10 cellular contexts compared by ENCODE assay signal in genomic region chr17:16988749-16989229, GRCh38. TPM values are rescaled to one million over a fixed set of nuclear protein-coding genes. Genes with fewer than 3 reads are reported as not detected.
DNase-seq lines count a peak whose midpoint lies in the region; ATAC-seq and TF ChIP-seq lines count a peak whose summit lies in the region.
"Had no signal": no experiment of that assay in that cellular context is flagged by ENCODE, and none has a peak within 500 bp of the region (broad histone marks: within the 10 kb centered on the region; RNA-seq: fewer than 3 reads in every experiment).

No MANE protein-coding gene starts in this region.

- H3K9me3 Mint-ChIP-seq in activated T-cell treated with anti-CD3 and anti-CD28 coated beads, Interleukin-2, amount 50 U/mL, for 4 hours, result no peaks in the 10 kb centered on the region

- no peaks in the 10 kb centered on the region for H3K36me3 Mint-ChIP-seq in activated T-cell treated with anti-CD3 and anti-CD28 coated beads, Interleukin-2, amount 50 U/mL, for 4 hours (ENCODE audit: insufficient read depth)

- H3K27me3 ChIP-seq in suprapubic skin, result no peaks in the 10 kb centered on the region

- peak overlapping the region; percentile 48 for H3K4me3 Mint-ChIP-seq in activated T-cell treated with anti-CD3 and anti-CD28 coated beads, Interleukin-2, amount 50 U/mL, for 4 hours

- no peaks in the 10 kb centered on the region for H3K9me3 ChIP-seq in suprapubic skin

- H3K4me1 ChIP-seq in suprapubic skin, result peaks cover 11% of the 10 kb centered on the region

- no peak for TF ChIP-seq POLR2A in suprapubic skin (IDR thresholded peaks at IDR 0.05)

- WGBS in suprapubic skin, result 83% methylated on average over 9 of the region's 10 CpGs

- no peaks in the 10 kb centered on the region for H3K27me3 Mint-ChIP-seq in activated T-cell treated with anti-CD3 and anti-CD28 coated beads, Interleukin-2, amount 50 U/mL, for 4 hours (ENCODE audit: low read depth)

- no peaks in the 10 kb centered on the region for H3K36me3 ChIP-seq in suprapubic skin

- H3K4me1 Mint-ChIP-seq in activated T-cell treated with anti-CD3 and anti-CD28 coated beads, Interleukin-2, amount 50 U/mL, for 4 hours (ENCODE audit: low read depth), result peaks cover 37% of the 10 kb centered on the region

- no peak for TF ChIP-seq EP300 in suprapubic skin (IDR thresholded peaks at IDR 0.05)

- H3K27ac ChIP-seq in substantia nigra (ENCODE audit: low read depth, low read length, poor library complexity, severe bottlenecking) (peak overlapping the region; percentile 63), suprapubic skin (no peak overlapping the region)

- H3K4me3 ChIP-seq in choroid plexus epithelial cell (ENCODE audit: low read depth, low read length) (no peak overlapping the region), suprapubic skin (no peak overlapping the region)

- DNase-seq in activated T-cell treated with anti-CD3 and anti-CD28 coated beads, Interleukin-2, amount 50 U/mL, for 4 hours, result no peak
- DNase-seq in activated T-cell treated with anti-CD3 and anti-CD28 coated beads for 4 hours (no peak), choroid plexus epithelial cell (ENCODE audit: low read depth) (peak; percentile 50), substantia nigra (lab: John Stamatoyannopoulos, UW) (peak in 6 of 49 donors; percentile 9 to 45 (median 27)), SHP77 treated with DMSO at 0.1 percent for 48 hours (lab: John Stamatoyannopoulos, UW) (no peak), suprapubic skin (ENCODE audit: low spot score in 2 of 2) (no peak)
- DNase-seq: NCI-H2081 treated with DMSO at 0.1 percent for 48 hours had no signal

- peak; percentile 9 to 20 for ATAC-seq in activated T-cell treated with anti-CD3 and anti-CD28 coated beads, Interleukin-2, amount 50 U/mL, for 4 hours
- ATAC-seq in HG03097 (IDR thresholded peaks at IDR 0.05; ENCODE audit: low FRiP score, unreplicated experiment) (peak; percentile 15), GM18858 (IDR thresholded peaks at IDR 0.05; ENCODE audit: unreplicated experiment) (no peak)

- TF ChIP-seq CTCF in choroid plexus epithelial cell (conservative IDR thresholded peaks at IDR 0.05; ENCODE audit: low read depth, low read length) (no peak), suprapubic skin (IDR thresholded peaks at IDR 0.05) (no peak)

RNA-seq across cellular contexts. Expression of gene TNFRSF13B, which starts 16.9 kb away (rescaled TPM):
- under 1 TPM in 1 of 3 donors, not detected in 2; 0.30 TPM for total RNA-seq in activated T-cell treated with anti-CD3 and anti-CD28 coated beads, Interleukin-2, amount 50 U/mL, for 4 hours
- 1 to 10 TPM in 1 of 4 donors, not detected in 3; 3.8 TPM for total RNA-seq in suprapubic skin
- total RNA-seq: pulmonary artery endothelial cell had no signal

RNA-seq across cellular contexts. Expression of gene MPRIP, which starts 53.5 kb away (rescaled TPM):
- 100 to 1,000 TPM; 121 to 132 (median 132) TPM for total RNA-seq in activated T-cell treated with anti-CD3 and anti-CD28 coated beads, Interleukin-2, amount 50 U/mL, for 4 hours
- total RNA-seq in suprapubic skin, result 100 to 1,000 TPM; 122 to 207 (median 145) TPM
